ENCODE assay signal across 8 cellular contexts in the genomic region with DNA sequence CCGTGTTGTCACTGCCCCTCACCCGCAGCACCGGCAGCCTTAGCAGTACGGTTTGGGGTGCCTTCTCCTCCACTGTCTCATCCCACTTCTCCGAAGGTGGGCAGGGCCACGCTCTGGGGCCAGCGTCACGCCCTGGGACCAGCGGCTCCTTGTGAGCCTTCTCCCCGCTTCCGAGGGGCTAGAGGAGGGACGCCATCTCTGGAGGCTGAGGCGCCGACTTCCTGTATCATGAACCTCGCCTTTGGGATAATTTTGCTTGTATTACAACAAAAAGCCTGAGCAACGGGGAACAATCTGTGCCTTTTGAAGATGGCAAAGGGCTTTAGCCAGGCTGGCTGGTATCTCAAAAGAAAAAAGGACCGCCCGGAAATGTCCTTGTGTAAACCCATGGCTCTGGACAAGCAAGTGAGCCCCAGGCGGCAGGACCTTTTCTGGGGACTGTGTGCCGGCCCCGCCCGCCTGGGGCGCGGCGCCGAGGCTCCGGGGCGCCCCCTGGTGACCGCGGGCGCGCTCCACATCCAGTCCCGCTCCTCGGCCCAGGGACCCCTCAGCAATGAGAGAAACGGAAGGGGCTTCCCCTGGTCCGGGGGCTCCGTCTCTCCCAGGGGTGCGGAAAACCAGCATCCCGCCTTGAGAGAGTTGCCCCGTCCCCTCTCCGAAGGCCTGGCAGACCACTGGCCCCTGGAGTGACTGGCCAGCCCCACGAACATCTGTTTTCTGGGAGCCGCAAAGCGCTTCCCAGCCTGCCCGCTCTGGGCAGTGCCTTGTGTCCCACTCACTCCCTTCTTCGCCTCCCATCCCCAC. TPM values are rescaled to one million over a fixed set of nuclear protein-coding genes. Genes with fewer than 3 reads are reported as not detected.
DNase-seq lines count a peak whose midpoint lies in the region; ATAC-seq and TF ChIP-seq lines count a peak whose summit lies in the region.

No MANE protein-coding gene starts in this region.

- no peaks in the 10 kb centered on the region for H3K27me3 ChIP-seq in BLaER1
- H3K27me3 ChIP-seq in Peyer's patch = no peaks in the 10 kb centered on the region

- no peaks in the 10 kb centered on the region for H3K9me3 Mint-ChIP-seq in nephron progenitor cell

- H3K4me2 ChIP-seq in BLaER1 = peak overlapping the region; percentile 98

- peaks cover 81% of the 10 kb centered on the region for H3K4me1 ChIP-seq in BLaER1
- peaks cover 4 to 43% (median 13%) of the 10 kb centered on the region in 4 donors for H3K4me1 ChIP-seq in Peyer's patch

- peaks cover 23% of the 10 kb centered on the region for H4K20me1 ChIP-seq in BLaER1

- peak; percentile 89 to 99 (median 97) for TF ChIP-seq CTCF in Peyer's patch (IDR thresholded peaks at IDR 0.05)
- peak; percentile 90 for TF ChIP-seq CTCF in fibroblast of villous mesenchyme (IDR thresholded peaks at IDR 0.05; ENCODE audit: insufficient read depth, low read depth, low read length)
- peak; percentile 92 for TF ChIP-seq CTCF in nephron progenitor cell (IDR thresholded peaks at IDR 0.05)

- peak in 1 of 2 donors; percentile 28 for TF ChIP-seq POLR2A in Peyer's patch (IDR thresholded peaks at IDR 0.05)

- ATAC-seq in GM19023 (IDR thresholded peaks at IDR 0.05; ENCODE audit: unreplicated experiment) (peak; percentile 68), HG03135 (IDR thresholded peaks at IDR 0.05; ENCODE audit: unreplicated experiment) (peak; percentile 72)

- no peak overlapping the region for H3K27ac Mint-ChIP-seq in nephron progenitor cell

- H3K27ac ChIP-seq in BLaER1 (peak overlapping the region; percentile 82), Peyer's patch (peak overlapping the region; percentile 59 to 84 (median 72)), temporal lobe (ENCODE audit: low read depth, low read length) (peak overlapping the region; percentile 84)

- H3K27me3 Mint-ChIP-seq in nephron progenitor cell (ENCODE audit: low read depth, poor library complexity) = peaks cover 4% of the 10 kb centered on the region

- H3K9ac ChIP-seq in BLaER1 = peak overlapping the region; percentile 75

- H3K4me3 Mint-ChIP-seq in nephron progenitor cell = peak overlapping the region; percentile 49

- peaks cover 40% of the 10 kb centered on the region for H3K36me3 ChIP-seq in BLaER1
- H3K36me3 ChIP-seq in Peyer's patch = peaks cover 0 to 18% (median 0%) of the 10 kb centered on the region in 3 donors

- H3K4me1 Mint-ChIP-seq in nephron progenitor cell = peaks cover 46% of the 10 kb centered on the region

- H3K4me3 ChIP-seq in BLaER1 = peak overlapping the region; percentile 62
- peak overlapping the region; percentile 32 to 62 (median 48) for H3K4me3 ChIP-seq in Peyer's patch
- peak overlapping the region; percentile 45 for H3K4me3 ChIP-seq in fibroblast of villous mesenchyme (ENCODE audit: low read depth, low read length)

- peak; percentile 65 to 85 (median 83) for DNase-seq in Peyer's patch
- DNase-seq in activated effector memory CD4-positive, alpha-beta T cell treated with Interleukin-2 at 50 U/mL for 16 hours = peak; percentile 58
- peak; percentile 59 for DNase-seq in fibroblast of villous mesenchyme (ENCODE audit: low read depth)
- DNase-seq in nephron progenitor cell = peak; percentile 76

- peaks cover 21% of the 10 kb centered on the region for H3K36me3 Mint-ChIP-seq in nephron progenitor cell (ENCODE audit: low read depth)

- H3K9me3 ChIP-seq in BLaER1 (no peaks in the 10 kb centered on the region), Peyer's patch (no peaks in the 10 kb centered on the region)

RNA-seq across cellular contexts. Expression of gene DEPP1, which starts 3.8 kb away (rescaled TPM):
- total RNA-seq in Peyer's patch = 10 to 100 TPM in 3 of 4 donors, 1 to 10 TPM in 1; 3.9 to 96.0 (median 49.8) TPM
- 17.1 and 29.8 TPM in 2 replicates for total RNA-seq in fibroblast of villous mesenchyme
- total RNA-seq in temporal lobe = 3.4 TPM

RNA-seq across cellular contexts. Expression of gene RASSF4, which starts 15.2 kb away (rescaled TPM):
- 10 to 100 TPM; 62.7 to 99.6 (median 68.2) TPM for total RNA-seq in Peyer's patch
- 6.0 and 6.8 TPM in 2 replicates for total RNA-seq in fibroblast of villous mesenchyme
- 12.0 TPM for total RNA-seq in temporal lobe

RNA-seq across cellular contexts. Expression of gene ZNF22, which starts 25.9 kb away (rescaled TPM):
- total RNA-seq in Peyer's patch (10 to 100 TPM in 1 of 4 donors, 1 to 10 TPM in 3; 4.7 to 19.0 (median 8.0) TPM), fibroblast of villous mesenchyme (14.8 and 21.2 TPM in 2 replicates), temporal lobe (34.4 TPM)

Comparison
In these comparisons a context has a peak if more than half of its experiments do, and no peak if none do; other contexts are left out.
1. Peak in every context shown above with its lines: DNase-seq, ATAC-seq, H3K4me3 ChIP-seq and H3K27ac ChIP-seq.